17 cellular contexts compared by ENCODE assay signal in the genomic region with DNA sequence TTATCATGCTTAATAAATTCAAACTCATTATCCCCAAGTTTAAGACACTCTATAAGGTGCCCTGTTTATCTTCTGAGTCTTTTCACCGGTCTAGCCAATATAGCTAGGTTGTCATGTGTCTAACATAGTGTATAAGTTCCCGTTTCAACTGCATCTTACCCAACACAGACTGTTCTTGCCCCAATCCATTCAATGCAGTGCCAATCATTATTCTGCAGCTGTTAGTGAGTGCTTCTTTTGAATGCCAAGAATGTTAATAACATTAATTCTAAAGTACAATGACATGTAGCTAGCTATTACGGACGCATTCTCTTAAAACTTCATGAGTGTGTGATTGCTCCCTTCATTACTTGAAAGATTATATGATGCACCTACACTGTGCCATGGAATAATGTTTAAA.
"Had no signal": no experiment of that assay in that cellular context is flagged by ENCODE, and none has a peak within 500 bp of the region (broad histone marks: within the 10 kb centered on the region; RNA-seq: fewer than 3 reads in every experiment).

No MANE protein-coding gene starts in this region.

- H3K9me3 ChIP-seq: gastroesophageal sphincter, left ventricle myocardium inferior, upper lobe of left lung had no signal

- H3K4me3 ChIP-seq: gastroesophageal sphincter, left ventricle myocardium inferior, neural progenitor cell, upper lobe of left lung had no signal

- H2AFZ ChIP-seq: parathyroid adenoma had no signal

- H3K27me3 Mint-ChIP-seq: activated CD8-positive, alpha-beta memory T cell treated with anti-CD3 and anti-CD28 coated beads, Interleukin-2, amount 10 ng/mL, durations not matched to agents 7 days and 5 days had no signal

- H3K27ac Mint-ChIP-seq: activated CD8-positive, alpha-beta memory T cell treated with anti-CD3 and anti-CD28 coated beads, Interleukin-2, amount 10 ng/mL, durations not matched to agents 7 days and 5 days; activated naive CD4-positive, alpha-beta T cell treated with anti-CD3 and anti-CD28 coated beads, Interleukin-2, amount 50 U/mL, for 72 hours; neural progenitor cell; T-helper 2 cell treated with Interferon-gamma antibody and Interleukin-4, amounts not matched to agents 5 μg/mL and 100 μg/mL, for 36 hours had no signal

- H3K9me3 Mint-ChIP-seq: activated T-cell treated with anti-CD3 and anti-CD28 coated beads, Interleukin-2, amount 50 U/mL, for 4 hours; neural progenitor cell; T-helper 2 cell treated with Interferon-gamma antibody and Interleukin-4, amounts not matched to agents 5 μg/mL and 100 μg/mL, for 36 hours had no signal

- H3K4me1 ChIP-seq: gastroesophageal sphincter, left ventricle myocardium inferior, neural progenitor cell, parathyroid adenoma, upper lobe of left lung had no signal

- H3K4me1 Mint-ChIP-seq: activated CD8-positive, alpha-beta memory T cell treated with anti-CD3 and anti-CD28 coated beads, Interleukin-2, amount 10 ng/mL, durations not matched to agents 7 days and 5 days had no signal

- H3K79me2 ChIP-seq: parathyroid adenoma had no signal

- H3K9ac ChIP-seq: neural progenitor cell, parathyroid adenoma had no signal

- H3K27me3 ChIP-seq: gastroesophageal sphincter, neural progenitor cell, upper lobe of left lung had no signal

- H3K4me2 ChIP-seq: neural progenitor cell had no signal

- H3K27ac ChIP-seq: gastroesophageal sphincter, left ventricle myocardium inferior, neural progenitor cell, parathyroid adenoma, upper lobe of left lung had no signal

- H3K4me3 Mint-ChIP-seq: activated CD8-positive, alpha-beta memory T cell treated with anti-CD3 and anti-CD28 coated beads, Interleukin-2, amount 10 ng/mL, durations not matched to agents 7 days and 5 days; activated T-cell treated with anti-CD3 and anti-CD28 coated beads, Interleukin-2, amount 50 U/mL, for 4 hours; neural progenitor cell; T-helper 2 cell treated with Interferon-gamma antibody and Interleukin-4, amounts not matched to agents 5 μg/mL and 100 μg/mL, for 36 hours had no signal

- DNase-seq: activated CD4-positive, alpha-beta T cell treated with anti-CD3 and anti-CD28 coated beads for 1 hour; activated CD4-positive, alpha-beta T cell treated with anti-CD3 and anti-CD28 coated beads, Interleukin-2, amount 50 U/mL, for 48 hours; activated CD8-positive, alpha-beta memory T cell treated with anti-CD3 and anti-CD28 coated beads, Interleukin-2, amount 10 ng/mL, durations not matched to agents 7 days and 5 days; activated effector memory CD4-positive, alpha-beta T cell treated with anti-CD3 and anti-CD28 coated beads, Interleukin-2, amount 50 U/mL, for 16 hours; activated T-cell treated with anti-CD3 and anti-CD28 coated beads, Interleukin-2, amount 50 U/mL, for 4 hours; anterior cingulate cortex; kidney; left ventricle myocardium inferior; right cardiac atrium; stimulated activated CD4-positive, alpha-beta T cell treated with anti-CD3 and anti-CD28 coated beads, Interleukin-12 subunit alpha, Interleukin-12 subunit beta, amount 100 ng/mL, for 4 hours; stimulated activated naive CD4-positive, alpha-beta T cell treated with Interleukin-2 at 50 U/mL for 16 hours; upper lobe of left lung had no signal

- H3K36me3 ChIP-seq: gastroesophageal sphincter, left ventricle myocardium inferior, neural progenitor cell, upper lobe of left lung had no signal

- H3K36me3 Mint-ChIP-seq: activated CD8-positive, alpha-beta memory T cell treated with anti-CD3 and anti-CD28 coated beads, Interleukin-2, amount 10 ng/mL, durations not matched to agents 7 days and 5 days; activated naive CD4-positive, alpha-beta T cell treated with anti-CD3 and anti-CD28 coated beads, Interleukin-2, amount 50 U/mL, for 72 hours; neural progenitor cell had no signal

- ATAC-seq: activated CD8-positive, alpha-beta memory T cell treated with anti-CD3 and anti-CD28 coated beads, Interleukin-2, amount 10 ng/mL, durations not matched to agents 7 days and 5 days; activated naive CD4-positive, alpha-beta T cell treated with anti-CD3 and anti-CD28 coated beads, Interleukin-2, amount 50 U/mL, for 72 hours; activated T-cell treated with anti-CD3 and anti-CD28 coated beads, Interleukin-2, amount 50 U/mL, for 4 hours; gastroesophageal sphincter had no signal
